In the genomic region with DNA sequence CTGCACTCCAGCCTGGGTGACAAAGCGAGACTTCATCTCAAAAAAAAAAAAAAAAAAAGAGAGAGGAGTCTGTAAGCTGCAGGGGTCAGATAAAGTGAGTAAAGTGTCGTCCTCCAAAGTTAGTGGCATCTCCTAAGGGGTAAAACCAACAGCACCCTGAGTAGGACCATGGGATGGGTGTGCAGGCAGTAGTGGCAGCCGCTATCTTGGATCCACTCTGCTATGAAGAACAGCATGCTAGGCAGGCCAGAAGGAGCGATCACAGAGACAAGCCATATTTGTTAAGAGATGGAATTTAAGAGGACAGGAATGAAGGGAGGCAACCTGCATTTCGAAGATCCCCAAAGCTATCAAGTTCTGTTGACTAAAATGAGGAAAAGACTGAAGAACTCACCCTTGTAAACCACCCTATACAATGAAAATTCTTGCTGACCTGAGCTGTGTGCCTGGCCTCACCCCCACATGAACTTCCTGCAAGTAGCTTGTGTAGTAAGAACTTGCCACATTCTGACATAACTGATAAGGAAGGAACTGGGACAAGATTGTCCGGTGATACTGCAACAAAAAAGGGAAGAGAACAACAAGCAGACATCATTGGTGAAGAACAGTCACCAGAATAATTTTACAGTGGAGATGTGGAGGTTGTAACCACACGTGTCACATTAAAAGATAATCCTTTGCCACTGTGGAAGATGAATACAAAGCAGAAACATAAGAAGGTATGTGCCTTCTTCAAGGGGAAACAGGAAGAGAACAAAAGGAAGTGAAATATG, we compare ENCODE assay signal across 11 cellular contexts. TPM values are rescaled to one million over a fixed set of nuclear protein-coding genes. Genes with fewer than 3 reads are reported as not detected.
DNase-seq lines count a peak whose midpoint lies in the region; TF ChIP-seq lines count a peak whose summit lies in the region.
"Had no signal": no experiment of that assay in that cellular context is flagged by ENCODE, and none has a peak within 500 bp of the region (broad histone marks: within the 10 kb centered on the region; RNA-seq: fewer than 3 reads in every experiment).

No MANE protein-coding gene starts in this region.

- H3K4me3 Mint-ChIP-seq in T-helper 1 cell treated with Interleukin-12 subunit alpha and Interleukin-12 subunit beta and Interleukin-4 antibody, amounts not matched to agents 30 μg/mL and 1 μg/mL, for 36 hours: no peak overlapping the region
- no peak overlapping the region for H3K4me3 Mint-ChIP-seq in nephron progenitor cell

- H3K9me3 ChIP-seq in OCI-LY1 (ENCODE audit: low read length): no peaks in the 10 kb centered on the region
- H3K9me3 ChIP-seq in MG63: no peaks in the 10 kb centered on the region
- H3K9me3 ChIP-seq: esophagus muscularis mucosa had no signal

- peaks cover 11% of the 10 kb centered on the region for H3K4me1 Mint-ChIP-seq in T-helper 1 cell treated with Interleukin-12 subunit alpha and Interleukin-12 subunit beta and Interleukin-4 antibody, amounts not matched to agents 30 μg/mL and 1 μg/mL, for 36 hours (ENCODE audit: low read depth)
- H3K4me1 Mint-ChIP-seq in nephron progenitor cell: peaks cover 15% of the 10 kb centered on the region

- H3K27me3 ChIP-seq in OCI-LY1 (ENCODE audit: insufficient read depth, low read length): no peaks in the 10 kb centered on the region
- no peaks in the 10 kb centered on the region for H3K27me3 ChIP-seq in brain microvascular endothelial cell (replicated peaks)
- no peaks in the 10 kb centered on the region for H3K27me3 ChIP-seq in MG63
- H3K27me3 ChIP-seq: esophagus muscularis mucosa had no signal

- H3K36me3 ChIP-seq in OCI-LY1 (ENCODE audit: insufficient read depth, low read length) (0 out of 2 replicates have a peak, but pooled peaks cover 11% of the 10 kb centered on the region), brain microvascular endothelial cell (replicated peaks) (peaks cover 10% of the 10 kb centered on the region), MG63 (peaks cover 17% of the 10 kb centered on the region)

- in situ Hi-C loops in brain microvascular endothelial cell (cut with HindIII; ENCODE audit: low pct_ligation_motif_present, low sequenced_read_pairs): no loop called here

- H3K4me1 ChIP-seq in OCI-LY1 (ENCODE audit: insufficient read depth, low read length, severe bottlenecking): peaks cover 12% of the 10 kb centered on the region
- H3K4me1 ChIP-seq: esophagus muscularis mucosa had no signal

- TF ChIP-seq CTCF in OCI-LY1 (IDR thresholded peaks at IDR 0.05; ENCODE audit: low read length) (no peak), brain microvascular endothelial cell (IDR thresholded peaks at IDR 0.05; ENCODE audit: low read depth, low read length, missing control alignments) (no peak), nephron progenitor cell (IDR thresholded peaks at IDR 0.05) (no peak)

- H3K36me3 Mint-ChIP-seq in T-helper 1 cell treated with Interleukin-12 subunit alpha and Interleukin-12 subunit beta and Interleukin-4 antibody, amounts not matched to agents 30 μg/mL and 1 μg/mL, for 36 hours (ENCODE audit: low read depth): peaks cover 5% of the 10 kb centered on the region
- H3K36me3 Mint-ChIP-seq in nephron progenitor cell (ENCODE audit: low read depth): peaks cover 76% of the 10 kb centered on the region

- no peak overlapping the region; the same call in 1 of the 2 replicates for H3K9ac ChIP-seq in OCI-LY1 (ENCODE audit: low read length)

- H4K20me1 ChIP-seq in OCI-LY1 (ENCODE audit: insufficient read depth, low read length): no peaks in the 10 kb centered on the region

- peak overlapping the region; percentile 2; the same call in 1 of the 2 replicates for H3K4me2 ChIP-seq in OCI-LY1 (ENCODE audit: low read length)

- no peak overlapping the region for H2AFZ ChIP-seq in OCI-LY1 (ENCODE audit: low read length)

- no peaks in the 10 kb centered on the region for H3K9me2 ChIP-seq in OCI-LY1 (ENCODE audit: low read depth, low read length)

- H3K27ac Mint-ChIP-seq in T-helper 1 cell treated with Interleukin-12 subunit alpha and Interleukin-12 subunit beta and Interleukin-4 antibody, amounts not matched to agents 30 μg/mL and 1 μg/mL, for 36 hours: peak overlapping the region; percentile 45
- peak overlapping the region; percentile 74 for H3K27ac Mint-ChIP-seq in nephron progenitor cell

- H3K27ac ChIP-seq in OCI-LY1 (ENCODE audit: low read depth, low read length, poor library complexity, severe bottlenecking) (peak overlapping the region; percentile 52), brain microvascular endothelial cell (no peak overlapping the region)
- H3K27ac ChIP-seq: 22Rv1, esophagus muscularis mucosa had no signal

- no peak for DNase-seq in T-helper 1 cell
- DNase-seq in brain microvascular endothelial cell: peak; percentile 37
- no peak for DNase-seq in nephron progenitor cell
- no peak for DNase-seq in HPDE6-E6E7 (ENCODE audit: extremely low spot score)
- DNase-seq in NCI-H1436 (lab: John Stamatoyannopoulos, UW): no peak
- DNase-seq in MG63: no peak
- DNase-seq: NCI-H774 had no signal

- H3K9me3 Mint-ChIP-seq in T-helper 1 cell treated with Interleukin-12 subunit alpha and Interleukin-12 subunit beta and Interleukin-4 antibody, amounts not matched to agents 30 μg/mL and 1 μg/mL, for 36 hours: no peaks in the 10 kb centered on the region
- peaks cover 27% of the 10 kb centered on the region for H3K9me3 Mint-ChIP-seq in nephron progenitor cell

- H3K79me2 ChIP-seq in OCI-LY1 (ENCODE audit: insufficient read depth, low read length): no peaks in the 10 kb centered on the region

- H3K27me3 Mint-ChIP-seq in T-helper 1 cell treated with Interleukin-12 subunit alpha and Interleukin-12 subunit beta and Interleukin-4 antibody, amounts not matched to agents 30 μg/mL and 1 μg/mL, for 36 hours (ENCODE audit: low read depth): no peaks in the 10 kb centered on the region
- no peaks in the 10 kb centered on the region for H3K27me3 Mint-ChIP-seq in nephron progenitor cell (ENCODE audit: low read depth, poor library complexity)

- no peaks in the 10 kb centered on the region for H3F3A ChIP-seq in OCI-LY1 (ENCODE audit: insufficient read depth, low read length)

- H3K4me3 ChIP-seq in OCI-LY1 (ENCODE audit: low read depth, low read length, poor library complexity, severe bottlenecking) (no peak overlapping the region), brain microvascular endothelial cell (ENCODE audit: low read depth, low read length) (no peak overlapping the region), MG63 (no peak overlapping the region)
- H3K4me3 ChIP-seq: esophagus muscularis mucosa had no signal

RNA-seq across cellular contexts. Expression of a gene that starts 16.2 kb away (rescaled TPM):
- 2.6 and 10.4 TPM in 2 replicates for total RNA-seq in MG63 (2014; rRNA removed; shearing (Covaris generic); ENCODE audit: low replicate concordance)
